In genomic region chr11:131246589-131247164, GRCh38 we compare ENCODE assay signal across 9 cellular contexts.
DNase-seq lines count a peak whose midpoint lies in the region; ATAC-seq and TF ChIP-seq lines count a peak whose summit lies in the region.
"Had no signal": no experiment of that assay in that cellular context is flagged by ENCODE, and none has a peak within 500 bp of the region (broad histone marks: within the 10 kb centered on the region; RNA-seq: fewer than 3 reads in every experiment).

No MANE protein-coding gene starts in this region.

- H3K4me3 Mint-ChIP-seq in nephron progenitor cell (peak overlapping the region; percentile 30), T-helper 17 cell (no peak overlapping the region)

- no peak overlapping the region for H3K4me3 ChIP-seq in GM12865 (ENCODE audit: low read depth, low read length)
- H3K4me3 ChIP-seq: tibial nerve had no signal

- H3K36me3 Mint-ChIP-seq in nephron progenitor cell (ENCODE audit: low read depth) (no peaks in the 10 kb centered on the region), T-helper 17 cell (ENCODE audit: low read depth) (no peaks in the 10 kb centered on the region)

- no peak for TF ChIP-seq POLR2A in erythroblast (IDR thresholded peaks at IDR 0.05; ENCODE audit: low read length)

- DNase-seq in GM12865 (ENCODE audit: low read depth) (peak; percentile 23), NAMALWA (ENCODE audit: low spot score) (peak; percentile 25), erythroblast (lab: John Stamatoyannopoulos, UW) (peak; percentile 7 to 39), nephron progenitor cell (peak; percentile 76), T-helper 17 cell (no peak)
- no peak for DNase-seq in activated CD4-positive, CD25-positive, alpha-beta regulatory T cell treated with anti-CD3 and anti-CD28 coated beads, Interleukin-2, amount 50 U/mL, for 72 hours

- H3K4me1 Mint-ChIP-seq in nephron progenitor cell (peaks cover 14% of the 10 kb centered on the region), T-helper 17 cell (no peaks in the 10 kb centered on the region)

- H3K9me3 ChIP-seq in T-helper 17 cell (ENCODE audit: control insufficient read depth, low read length, poor library complexity, severe bottlenecking), result no peaks in the 10 kb centered on the region
- H3K9me3 ChIP-seq: tibial nerve had no signal

- H3K27me3 Mint-ChIP-seq in nephron progenitor cell (ENCODE audit: low read depth, poor library complexity) (peaks cover 63% of the 10 kb centered on the region), T-helper 17 cell (peaks cover 28% of the 10 kb centered on the region)

- TF ChIP-seq CTCF in GM12865 (IDR thresholded peaks at IDR 0.05; ENCODE audit: insufficient read depth, low read depth, low read length, missing control alignments) (peak; percentile 58), nephron progenitor cell (IDR thresholded peaks at IDR 0.05) (peak; percentile 71)

- ATAC-seq in GM21515 (IDR thresholded peaks at IDR 0.05; ENCODE audit: unreplicated experiment), result no peak
- no peak for ATAC-seq in T-helper 17 cell
- no peak for ATAC-seq in HG03439 (IDR thresholded peaks at IDR 0.05; ENCODE audit: unreplicated experiment)

- H3K9me3 Mint-ChIP-seq in nephron progenitor cell, result no peaks in the 10 kb centered on the region

- no peak overlapping the region for H3K27ac Mint-ChIP-seq in nephron progenitor cell
- no peak overlapping the region for H3K27ac Mint-ChIP-seq in T-helper 17 cell

Comparison
In these comparisons a context has a peak if more than half of its experiments do, and no peak if none do; other contexts are left out.
1. DNase-seq: peak in GM12865 (single experiment), NAMALWA (single experiment), erythroblast (2 of 2) and nephron progenitor cell (single experiment); none in activated CD4-positive, CD25-positive, alpha-beta regulatory T cell treated with anti-CD3 and anti-CD28 coated beads, Interleukin-2, amount 50 U/mL, for 72 hours (single experiment) and T-helper 17 cell (0 of 3).